In the genomic region with DNA sequence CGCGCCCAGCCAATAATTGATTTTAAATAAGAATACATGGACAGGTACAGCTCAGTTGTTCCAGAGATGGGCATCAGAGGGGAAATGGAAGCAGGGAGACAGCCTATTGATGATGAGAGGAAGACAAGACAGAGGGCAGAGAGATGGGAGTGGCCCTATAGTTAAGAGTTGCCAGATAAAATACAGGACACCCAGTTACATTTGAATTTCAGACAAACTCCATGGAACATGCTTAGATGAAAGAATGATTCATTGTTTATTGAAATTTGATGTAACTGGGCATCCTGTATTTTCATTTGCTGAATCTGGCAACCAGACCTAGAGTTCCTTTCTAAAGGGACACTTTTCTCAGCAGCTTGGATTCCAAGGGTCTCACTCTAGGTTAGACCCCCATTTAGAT, we compare ENCODE assay signal across 19 cellular contexts.
DNase-seq lines count a peak whose midpoint lies in the region; ATAC-seq and TF ChIP-seq lines count a peak whose summit lies in the region.
"Had no signal": no experiment of that assay in that cellular context is flagged by ENCODE, and none has a peak within 500 bp of the region (broad histone marks: within the 10 kb centered on the region; RNA-seq: fewer than 3 reads in every experiment).

No MANE protein-coding gene starts in this region.

- intact Hi-C loops in heart left ventricle (cut with DNase I), result loop anchor here in 4 of 10 donors (2.0 to 10.0 kb wide), 4 partner anchors 97 to 202 kb away; no protein-coding TSS in a partner anchor
- intact Hi-C loops in left cardiac atrium (cut with DNase I), result no loop called here
- intact Hi-C loops in prostate gland (cut with DNase I), result no loop called here
- intact Hi-C loops in upper lobe of right lung (cut with DNase I), result no loop called here

- no peak overlapping the region for H3K4me3 ChIP-seq in heart left ventricle
- no peak overlapping the region for H3K4me3 ChIP-seq in prostate gland
- no peak overlapping the region for H3K4me3 ChIP-seq in upper lobe of right lung
- H3K4me3 ChIP-seq: A549, right lobe of liver, SJSA1 had no signal

- H3K4me1 ChIP-seq in heart left ventricle (peaks cover 0 to 60% (median 35%) of the 10 kb centered on the region in 12 donors), prostate gland (replicated peaks) (peaks cover 20% of the 10 kb centered on the region), upper lobe of right lung (peaks cover 28% of the 10 kb centered on the region)

- H3K27ac ChIP-seq in heart left ventricle (peak overlapping the region; percentile 59 to 89 (median 80)), prostate gland (peak overlapping the region; percentile 60 to 66), upper lobe of right lung (peak overlapping the region; percentile 63)
- H3K27ac ChIP-seq: A549 had no signal

- WGBS in heart left ventricle, 4 donors, result 96 to 100% (median 98%) methylated on average over 2 of the region's 2 CpGs
- WGBS in prostate gland, result 100% methylated on average over 2 of the region's 2 CpGs

- TF ChIP-seq CTCF in heart left ventricle (IDR thresholded peaks at IDR 0.05) (no peak), prostate gland (IDR thresholded peaks at IDR 0.05) (no peak), upper lobe of right lung (IDR thresholded peaks at IDR 0.05) (no peak)

- TF ChIP-seq POLR2A in heart left ventricle (IDR thresholded peaks at IDR 0.05) (no peak), prostate gland (IDR thresholded peaks at IDR 0.05) (no peak)

- H3K27me3 ChIP-seq in heart left ventricle (no peaks in the 10 kb centered on the region), prostate gland (replicated peaks; ENCODE audit: insufficient read depth) (no peaks in the 10 kb centered on the region), upper lobe of right lung (no peaks in the 10 kb centered on the region)
- H3K27me3 ChIP-seq: right lobe of liver, SJSA1 had no signal

- no peaks in the 10 kb centered on the region for H3K9me3 ChIP-seq in heart left ventricle
- H3K9me3 ChIP-seq in prostate gland, result no peaks in the 10 kb centered on the region
- H3K9me3 ChIP-seq in upper lobe of right lung, result no peaks in the 10 kb centered on the region
- H3K9me3 ChIP-seq: A549, right lobe of liver, SJSA1 had no signal

- no peaks in the 10 kb centered on the region for H3K36me3 ChIP-seq in heart left ventricle
- no peaks in the 10 kb centered on the region for H3K36me3 ChIP-seq in prostate gland
- no peaks in the 10 kb centered on the region for H3K36me3 ChIP-seq in upper lobe of right lung
- H3K36me3 ChIP-seq: right lobe of liver, SJSA1 had no signal

- DNase-seq in heart left ventricle (no peak), left cardiac atrium (no peak), fibroblast of peridontal ligament (ENCODE audit: extremely low read depth) (peak; percentile 30), prostate gland (ENCODE audit: low spot score) (no peak), upper lobe of right lung (no peak), superior temporal gyrus (ENCODE audit: extremely low spot score) (no peak), kidney glomerular epithelial cell (lab: John Stamatoyannopoulos, UW) (no peak)
- DNase-seq: activated CD4-positive, alpha-beta T cell treated with anti-CD3 and anti-CD28 coated beads for 1 hour; activated naive CD4-positive, alpha-beta T cell treated with Interleukin-2 at 50 U/mL for 16 hours; natural killer cell; NCI-H2029; NCI-H510A treated with DMSO at 0.1 percent for 48 hours; stimulated activated CD4-positive, alpha-beta T cell treated with anti-CD3 and anti-CD28 coated beads, Interleukin-4, amount 100 ng/mL, for 24 hours; stimulated activated CD8-positive, alpha-beta memory T cell treated with anti-CD3 and anti-CD28 coated beads, Interleukin-4, amount 100 ng/mL, for 48 hours; T1000 had no signal

- ATAC-seq in heart left ventricle (no peak), left cardiac atrium (no peak), upper lobe of right lung (no peak), GM18519 (IDR thresholded peaks at IDR 0.05; ENCODE audit: low FRiP score, unreplicated experiment) (no peak)
- ATAC-seq: A549, natural killer cell had no signal
